28 cellular contexts compared by ENCODE assay signal in genomic region chr2:105618351-105618659, GRCh38.
"Had no signal": no experiment of that assay in that cellular context is flagged by ENCODE, and none has a peak within 500 bp of the region (broad histone marks: within the 10 kb centered on the region; RNA-seq: fewer than 3 reads in every experiment).

No MANE protein-coding gene starts in this region.

- H3K27ac ChIP-seq: epithelial cell of prostate, esophagus squamous epithelium, lower lobe of right lung, stomach, tibial artery, upper lobe of right lung, WERI-Rb-1 had no signal

- H3K9me3 ChIP-seq: esophagus squamous epithelium, lower lobe of right lung, SK-N-SH, stomach, tibial artery, upper lobe of right lung had no signal

- H3K4me1 ChIP-seq: lower lobe of right lung, stomach, tibial artery, upper lobe of right lung had no signal

- H3K27me3 ChIP-seq: stomach, tibial artery, upper lobe of right lung had no signal

- H3K9ac ChIP-seq: SK-N-SH had no signal

- H3K27ac Mint-ChIP-seq: activated naive CD4-positive, alpha-beta T cell treated with anti-CD3 and anti-CD28 coated beads for 36 hours; activated T-helper 1 cell treated with anti-CD3 and anti-CD28 coated beads, Interleukin-12 subunit alpha, Interleukin-12 subunit beta, Interleukin-2, Interleukin-4 antibody, amounts not matched to agents 30 ng/mL and 10 ng/mL and 1 ng/mL, durations not matched to agents 14 hours and 24 hours and 36 hours; natural killer cell; T-helper 1 cell treated with Interleukin-12 subunit alpha and Interleukin-12 subunit beta and Interleukin-4 antibody, amounts not matched to agents 30 μg/mL and 1 μg/mL, for 36 hours had no signal

- H3K4me3 ChIP-seq: esophagus squamous epithelium, lower lobe of right lung, stomach, tibial artery, upper lobe of right lung had no signal

- H3K36me3 ChIP-seq: esophagus squamous epithelium, lower lobe of right lung, stomach, tibial artery, upper lobe of right lung, WERI-Rb-1 had no signal

- H3K4me3 Mint-ChIP-seq: activated naive CD4-positive, alpha-beta T cell treated with anti-CD3 and anti-CD28 coated beads for 36 hours; activated T-helper 1 cell treated with anti-CD3 and anti-CD28 coated beads, Interleukin-12 subunit alpha, Interleukin-12 subunit beta, Interleukin-2, Interleukin-4 antibody, amounts not matched to agents 30 ng/mL and 10 ng/mL and 1 ng/mL, durations not matched to agents 14 hours and 24 hours and 36 hours; natural killer cell; T-helper 1 cell treated with Interleukin-12 subunit alpha and Interleukin-12 subunit beta and Interleukin-4 antibody, amounts not matched to agents 30 μg/mL and 1 μg/mL, for 36 hours had no signal

- H3K36me3 Mint-ChIP-seq: natural killer cell had no signal

- H3K9me3 Mint-ChIP-seq: activated naive CD4-positive, alpha-beta T cell treated with anti-CD3 and anti-CD28 coated beads for 36 hours; activated T-helper 1 cell treated with anti-CD3 and anti-CD28 coated beads, Interleukin-12 subunit alpha, Interleukin-12 subunit beta, Interleukin-2, Interleukin-4 antibody, amounts not matched to agents 30 ng/mL and 10 ng/mL and 1 ng/mL, durations not matched to agents 14 hours and 24 hours and 36 hours; natural killer cell; T-helper 1 cell treated with Interleukin-12 subunit alpha and Interleukin-12 subunit beta and Interleukin-4 antibody, amounts not matched to agents 30 μg/mL and 1 μg/mL, for 36 hours had no signal

- FAIRE-seq: colon, endometrium had no signal

- H3K4me2 ChIP-seq: SK-N-SH had no signal

- DNase-seq: activated CD4-positive, alpha-beta T cell treated with anti-CD3 and anti-CD28 coated beads for 48 hours; activated CD4-positive, alpha-beta T cell treated with anti-CD3 and anti-CD28 coated beads, Interleukin-2, amount 50 U/mL, for 48 hours; activated effector memory CD4-positive, alpha-beta T cell treated with anti-CD3 and anti-CD28 coated beads, Interleukin-2, amount 50 U/mL, for 16 hours; activated naive CD4-positive, alpha-beta T cell treated with anti-CD3 and anti-CD28 coated beads for 36 hours; effector CD8-positive, alpha-beta T cell; esophagus squamous epithelium; foreskin melanocyte; kidney glomerular epithelial cell; lower lobe of right lung; mesenchymal stem cell; natural killer cell; posterior cingulate gyrus; right cardiac atrium; SK-N-SH; stimulated activated CD4-positive, alpha-beta T cell treated with anti-CD3 and anti-CD28 coated beads, Interleukin-15, amount 100 ng/mL, for 24 hours; SW 1271; T-helper 9 cell; tibial artery; upper lobe of right lung; WERI-Rb-1 had no signal

- ATAC-seq: activated CD4-positive, CD25-positive, alpha-beta regulatory T cell treated with anti-CD3 and anti-CD28 coated beads, Interleukin-2, amount 50 U/mL, for 24 hours; left lobe of liver; natural killer cell; right cardiac atrium had no signal
